ENCODE assay signal across 28 cellular contexts in genomic region chr4:113160548-113160947, GRCh38.
"Had no signal": no experiment of that assay in that cellular context is flagged by ENCODE, and none has a peak within 500 bp of the region (broad histone marks: within the 10 kb centered on the region; RNA-seq: fewer than 3 reads in every experiment).

No MANE protein-coding gene starts in this region.

- H3K27ac ChIP-seq: Peyer's patch, RWPE1, SJCRH30, VCaP had no signal

- H3K4me1 Mint-ChIP-seq: activated CD4-positive, alpha-beta memory T cell treated with anti-CD3 and anti-CD28 coated beads, Interleukin-2, amount 10 ng/mL, durations not matched to agents 7 days and 5 days; activated CD4-positive, alpha-beta T cell treated with anti-CD3 and anti-CD28 coated beads for 36 hours; activated naive CD4-positive, alpha-beta T cell treated with anti-CD3 and anti-CD28 coated beads, Interleukin-2, amount 10 ng/mL, durations not matched to agents 7 days and 5 days; activated naive CD8-positive, alpha-beta T cell treated with anti-CD3 and anti-CD28 coated beads for 36 hours; activated T-helper 17 cell treated with anti-CD3 and anti-CD28 coated beads, Interleukin-2, amount 50 U/mL, for 72 hours had no signal

- H3K9me3 Mint-ChIP-seq: activated CD4-positive, alpha-beta memory T cell treated with anti-CD3 and anti-CD28 coated beads, Interleukin-2, amount 10 ng/mL, durations not matched to agents 7 days and 5 days; activated naive CD4-positive, alpha-beta T cell treated with anti-CD3 and anti-CD28 coated beads, Interleukin-2, amount 10 ng/mL, durations not matched to agents 7 days and 5 days; activated naive CD8-positive, alpha-beta T cell treated with anti-CD3 and anti-CD28 coated beads for 36 hours; activated T-helper 17 cell treated with anti-CD3 and anti-CD28 coated beads, Interleukin-2, amount 50 U/mL, for 72 hours had no signal

- H3K4me3 ChIP-seq: adrenal gland, Peyer's patch, SJCRH30 had no signal

- H3K36me3 Mint-ChIP-seq: activated naive CD4-positive, alpha-beta T cell treated with anti-CD3 and anti-CD28 coated beads, Interleukin-2, amount 10 ng/mL, durations not matched to agents 7 days and 5 days; activated naive CD8-positive, alpha-beta T cell treated with anti-CD3 and anti-CD28 coated beads for 36 hours had no signal

- H3K27me3 Mint-ChIP-seq: activated naive CD4-positive, alpha-beta T cell treated with anti-CD3 and anti-CD28 coated beads, Interleukin-2, amount 10 ng/mL, durations not matched to agents 7 days and 5 days; activated naive CD8-positive, alpha-beta T cell treated with anti-CD3 and anti-CD28 coated beads for 36 hours had no signal

- H3K27ac Mint-ChIP-seq: activated CD4-positive, alpha-beta memory T cell treated with anti-CD3 and anti-CD28 coated beads, Interleukin-2, amount 10 ng/mL, durations not matched to agents 7 days and 5 days; activated CD4-positive, alpha-beta T cell treated with anti-CD3 and anti-CD28 coated beads for 36 hours; activated naive CD4-positive, alpha-beta T cell treated with anti-CD3 and anti-CD28 coated beads, Interleukin-2, amount 10 ng/mL, durations not matched to agents 7 days and 5 days; activated naive CD8-positive, alpha-beta T cell treated with anti-CD3 and anti-CD28 coated beads for 36 hours; activated T-helper 17 cell treated with anti-CD3 and anti-CD28 coated beads, Interleukin-2, amount 50 U/mL, for 72 hours had no signal

- H3K36me3 ChIP-seq: adrenal gland, Peyer's patch, SJCRH30 had no signal

- H3K9me3 ChIP-seq: adrenal gland, Peyer's patch, SJCRH30, SK-N-SH had no signal

- H3K4me2 ChIP-seq: SK-N-SH had no signal

- H3K9ac ChIP-seq: SK-N-SH had no signal

- ATAC-seq: activated CD4-positive, alpha-beta T cell treated with anti-CD3 and anti-CD28 coated beads for 36 hours; activated T-helper 17 cell treated with anti-CD3 and anti-CD28 coated beads, Interleukin-2, amount 50 U/mL, for 72 hours had no signal

- H3K27me3 ChIP-seq: adrenal gland, Peyer's patch, SJCRH30 had no signal

- H3K4me1 ChIP-seq: Peyer's patch had no signal

- DNase-seq: activated CD4-positive, alpha-beta memory T cell treated with anti-CD3 and anti-CD28 coated beads, Interleukin-2, amount 10 ng/mL, durations not matched to agents 7 days and 5 days; activated CD4-positive, alpha-beta T cell treated with anti-CD3 and anti-CD28 coated beads for 36 hours; activated CD4-positive, alpha-beta T cell treated with anti-CD3 and anti-CD28 coated beads, Interleukin-2, amount 50 U/mL, for 1 hour; activated gamma-delta T cell; activated naive CD4-positive, alpha-beta T cell treated with anti-CD3 and anti-CD28 coated beads, Interleukin-2, amount 10 ng/mL, durations not matched to agents 7 days and 5 days; activated naive CD8-positive, alpha-beta T cell treated with anti-CD3 and anti-CD28 coated beads for 36 hours; activated T-cell treated with anti-CD3 and anti-CD28 coated beads for 4 hours; activated T-cell treated with anti-CD3 and anti-CD28 coated beads, Interleukin-2, amount 50 U/mL, for 48 hours; adrenal gland; anterior cingulate cortex; caudate nucleus; KG1; NCI-H1092; NCI-H1417; NCI-H1694; NCI-H2029; NCI-H2107; NCI-H2171 treated with DMSO at 0.1 percent for 48 hours; NCI-H69; NK-92 treated with Interleukin-12 subunit alpha and Interleukin-12 subunit beta, amount 100 ng/mL, for 24 hours; Peyer's patch; Right ventricle myocardium superior; SJCRH30; SK-N-SH; T-helper 1 cell had no signal

- H3K4me3 Mint-ChIP-seq: activated CD4-positive, alpha-beta memory T cell treated with anti-CD3 and anti-CD28 coated beads, Interleukin-2, amount 10 ng/mL, durations not matched to agents 7 days and 5 days; activated CD4-positive, alpha-beta T cell treated with anti-CD3 and anti-CD28 coated beads for 36 hours; activated naive CD4-positive, alpha-beta T cell treated with anti-CD3 and anti-CD28 coated beads, Interleukin-2, amount 10 ng/mL, durations not matched to agents 7 days and 5 days; activated naive CD8-positive, alpha-beta T cell treated with anti-CD3 and anti-CD28 coated beads for 36 hours; activated T-helper 17 cell treated with anti-CD3 and anti-CD28 coated beads, Interleukin-2, amount 50 U/mL, for 72 hours had no signal
